19 cellular contexts compared by ENCODE assay signal in the genomic region with DNA sequence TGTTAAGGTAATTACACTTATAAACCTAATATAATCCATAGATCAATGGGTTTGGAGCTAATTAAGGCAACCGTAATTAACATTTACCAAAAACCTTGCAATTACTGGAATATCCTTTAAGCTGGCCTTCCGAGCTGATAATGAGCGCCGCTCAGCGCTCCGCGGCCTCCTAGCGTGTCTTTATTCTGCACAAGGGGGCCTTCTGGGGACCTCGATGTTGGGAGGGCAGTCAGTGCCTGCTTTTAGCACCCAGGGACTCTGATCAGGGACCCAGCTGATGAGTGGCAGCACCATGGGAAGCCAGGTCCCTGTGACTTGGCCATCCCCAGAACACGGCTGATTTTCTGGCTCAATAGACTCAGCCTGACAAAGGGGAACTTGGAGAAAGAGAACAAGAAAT.
"Had no signal": no experiment of that assay in that cellular context is flagged by ENCODE, and none has a peak within 500 bp of the region (broad histone marks: within the 10 kb centered on the region; RNA-seq: fewer than 3 reads in every experiment).

No MANE protein-coding gene starts in this region.

- H3K4me1 ChIP-seq: esophagus squamous epithelium, lower lobe of right lung, prostate gland, tibial artery had no signal

- H3K27ac ChIP-seq: esophagus squamous epithelium, lower lobe of right lung, prostate gland, sigmoid colon, testis, tibial artery had no signal

- H3K4me3 ChIP-seq: esophagus squamous epithelium, lower lobe of right lung, prostate gland, sigmoid colon, testis, tibial artery had no signal

- H3K36me3 ChIP-seq: esophagus squamous epithelium, lower lobe of right lung, prostate gland, sigmoid colon, tibial artery had no signal

- DNase-seq: cortex of kidney; effector memory CD8-positive, alpha-beta T cell; erythroblast; esophagus squamous epithelium; foreskin melanocyte; left ventricle myocardium superior; lower lobe of right lung; natural killer cell; nucleus accumbens; right cardiac atrium; sigmoid colon; stimulated activated CD4-positive, alpha-beta T cell treated with anti-CD3 and anti-CD28 coated beads, Interleukin-2, amount 100 ng/mL, for 24 hours; stimulated activated CD4-positive, alpha-beta T cell treated with anti-CD3 and anti-CD28 coated beads, Interleukin-4, amount 100 ng/mL, for 24 hours; stimulated activated naive CD8-positive, alpha-beta T cell treated with anti-CD3 and anti-CD28 coated beads, Interleukin-15, Interleukin-2, amounts not matched to agents 100 U/mL and 50 U/mL, for 24 hours; substantia nigra; testis; tibial artery had no signal

- H3K27me3 ChIP-seq: esophagus squamous epithelium, sigmoid colon, testis, tibial artery had no signal

- ATAC-seq: effector memory CD8-positive, alpha-beta T cell; left ventricle myocardium superior; lower lobe of right lung; natural killer cell; right cardiac atrium; stimulated activated effector memory CD8-positive, alpha-beta T cell treated with anti-CD3 and anti-CD28 coated beads, Interleukin-12 subunit alpha, Interleukin-12 subunit beta, amount 100 ng/mL, for 72 hours; stimulated activated naive CD8-positive, alpha-beta T cell treated with anti-CD3 and anti-CD28 coated beads, Interleukin-15, Interleukin-2, amounts not matched to agents 100 U/mL and 50 U/mL, for 24 hours had no signal

- H3K9me3 ChIP-seq: esophagus squamous epithelium, lower lobe of right lung, prostate gland, sigmoid colon, testis, tibial artery had no signal
